Comparison of ENCODE assay signal across 8 cellular contexts in genomic region chr3:160224811-160225180, GRCh38. TPM values are rescaled to one million over a fixed set of nuclear protein-coding genes. Genes with fewer than 3 reads are reported as not detected.
DNase-seq lines count a peak whose midpoint lies in the region; ATAC-seq, FAIRE-seq and TF ChIP-seq lines count a peak whose summit lies in the region.

No MANE protein-coding gene starts in this region.

- H3K9me3 ChIP-seq in HepG2 (ENCODE audit: low read length) (no peaks in the 10 kb centered on the region), testis (no peaks in the 10 kb centered on the region)

- no peaks in the 10 kb centered on the region for H3K36me3 ChIP-seq in HepG2 (replicated peaks in 1 of 2; ENCODE audit: control insufficient read depth in 1 of 2, insufficient read depth in 2 of 2, low read length in 2 of 2)
- H3K36me3 ChIP-seq in testis (ENCODE audit: low read depth, missing control alignments): no peaks in the 10 kb centered on the region

- H3K4me3 ChIP-seq in HepG2 (replicated peaks in 1 of 3; ENCODE audit: insufficient read depth in 1 of 3, low read depth in 2 of 3, low read length in 3 of 3) (peak overlapping the region; percentile 57 to 73 (median 59); a peak in 5 of 6 replicates), testis (peak overlapping the region; percentile 54 to 60)

- POLR2A ChIA-PET in HepG2 (lab: Yijun Ruan, JAX): no interaction called here

- no peaks in the 10 kb centered on the region for H3K9me3 Mint-ChIP-seq in T-helper 2 cell treated with Interferon-gamma antibody and Interleukin-4, amounts not matched to agents 5 μg/mL and 100 μg/mL, for 36 hours
- no peaks in the 10 kb centered on the region for H3K9me3 Mint-ChIP-seq in activated naive CD8-positive, alpha-beta T cell treated with anti-CD3 and anti-CD28 coated beads for 36 hours

- H3K4me3 Mint-ChIP-seq in T-helper 2 cell treated with Interferon-gamma antibody and Interleukin-4, amounts not matched to agents 5 μg/mL and 100 μg/mL, for 36 hours: peak overlapping the region; percentile 79
- peak overlapping the region; percentile 73 for H3K4me3 Mint-ChIP-seq in activated naive CD8-positive, alpha-beta T cell treated with anti-CD3 and anti-CD28 coated beads for 36 hours

- in situ Hi-C loops in HepG2 (cut with HindIII; ENCODE audit: extremely low pct_ligation_motif_present, low pct_unique_long_range_greater_than_20kb): no loop called here

- no peak overlapping the region for H2AFZ ChIP-seq in HepG2 (ENCODE audit: low read length)

- no peaks in the 10 kb centered on the region for H3K36me3 Mint-ChIP-seq in T-helper 2 cell treated with Interferon-gamma antibody and Interleukin-4, amounts not matched to agents 5 μg/mL and 100 μg/mL, for 36 hours (ENCODE audit: low read depth)
- no peaks in the 10 kb centered on the region for H3K36me3 Mint-ChIP-seq in activated naive CD8-positive, alpha-beta T cell treated with anti-CD3 and anti-CD28 coated beads for 36 hours

- CTCF ChIA-PET in HepG2 (lab: Yijun Ruan, JAX; ENCODE audit: low intra/inter-chr PET ratio, low total read pairs): interaction anchor here (1.2 kb wide), 1 partner anchor 189 kb away, joined by 3 read pairs; no protein-coding TSS in a partner anchor

- H3K4me1 Mint-ChIP-seq in T-helper 2 cell treated with Interferon-gamma antibody and Interleukin-4, amounts not matched to agents 5 μg/mL and 100 μg/mL, for 36 hours (ENCODE audit: low read depth): peaks cover 18% of the 10 kb centered on the region
- peaks cover 10% of the 10 kb centered on the region for H3K4me1 Mint-ChIP-seq in activated naive CD8-positive, alpha-beta T cell treated with anti-CD3 and anti-CD28 coated beads for 36 hours

- TF ChIP-seq CTCF in HepG2 (CRISPR knock-in tag; IDR thresholded peaks at IDR 0.05) (no peak), testis (IDR thresholded peaks at IDR 0.05) (no peak)

- TF ChIP-seq POLR2A in HepG2 (IDR thresholded peaks at IDR 0.05; ENCODE audit: insufficient read depth in 1 of 2, low read depth in 2 of 2, low read length in 2 of 2) (no peak), testis (IDR thresholded peaks at IDR 0.05) (no peak)

- peaks cover 8 to 33% of the 10 kb centered on the region in 2 experiments for H3K27me3 ChIP-seq in HepG2 (ENCODE audit: control insufficient read depth in 1 of 2, insufficient read depth in 2 of 2, low read length in 2 of 2)
- H3K27me3 ChIP-seq in testis: no peaks in the 10 kb centered on the region

- no TSS peak for BruUV-seq in HepG2 (replicated peaks; lab: Mats Ljungman, UMichigan)

- H3K9ac ChIP-seq in HepG2 (ENCODE audit: insufficient read depth, low read depth, low read length): no peak overlapping the region

- no peak for FAIRE-seq in HepG2 (lab: Jason Lieb, UNC)

- intact Hi-C loops in HepG2 (cut with micrococcal nuclease; ENCODE audit: unreplicated experiment): loop anchor here (5.0 kb wide), 3 partner anchors 108 to 192 kb away; no protein-coding TSS in a partner anchor
- intact Hi-C loops in testis (cut with DNase I; ENCODE audit: low total_unique reads): no loop called here

- H3K27ac Mint-ChIP-seq in T-helper 2 cell treated with Interferon-gamma antibody and Interleukin-4, amounts not matched to agents 5 μg/mL and 100 μg/mL, for 36 hours: no peak overlapping the region
- no peak overlapping the region for H3K27ac Mint-ChIP-seq in activated naive CD8-positive, alpha-beta T cell treated with anti-CD3 and anti-CD28 coated beads for 36 hours

- no peak for TF ChIP-seq RAD21 in HepG2 (CRISPR knock-in tag; IDR thresholded peaks at IDR 0.05)

- 29% methylated on average over 17 of the region's 17 CpGs for WGBS in HepG2 (ENCODE audit: low lambda C conversion rate)
- WGBS in testis, 2 donors: 8 to 13% methylated on average over 14 to 17 of the region's 17 CpGs

- no peaks in the 10 kb centered on the region for H3K79me2 ChIP-seq in HepG2 (ENCODE audit: insufficient read depth, low read length)

- H3K27ac ChIP-seq in HepG2 (ENCODE audit: extremely low read length, insufficient read depth, low read length) (no peak overlapping the region), testis (no peak overlapping the region)

- no peak for DNase-seq in T-helper 2 cell treated with Interferon-gamma antibody and Interleukin-4, amounts not matched to agents 5 μg/mL and 100 μg/mL, for 36 hours (ENCODE audit: low spot score)
- DNase-seq in T-helper 2 cell: no peak
- no peak for DNase-seq in activated naive CD8-positive, alpha-beta T cell treated with anti-CD3 and anti-CD28 coated beads for 36 hours
- DNase-seq in HepG2 (ENCODE audit: low spot score): no peak
- no peak for DNase-seq in testis
- DNase-seq in D341Med (ENCODE audit: low spot score): no peak
- no peak for DNase-seq in COLO829 (ENCODE audit: low spot score)

- peak overlapping the region; percentile 88 for H3K4me2 ChIP-seq in HepG2 (ENCODE audit: low read depth, low read length)

- TF ChIP-seq EP300 in HepG2 (IDR thresholded peaks at IDR 0.05; ENCODE audit: low read depth in 2 of 2, low read length in 2 of 2) (no peak), HepG2 (CRISPR knock-in tag; IDR thresholded peaks at IDR 0.05; ENCODE audit: borderline replicate concordance) (no peak)

- ATAC-seq in HepG2: no peak
- ATAC-seq in GM21515 (IDR thresholded peaks at IDR 0.05; ENCODE audit: unreplicated experiment): no peak

- H4K20me1 ChIP-seq in HepG2 (ENCODE audit: insufficient read depth, low read length): no peaks in the 10 kb centered on the region

- H3K4me1 ChIP-seq in HepG2 (ENCODE audit: insufficient read depth, low read length): peaks cover 13% of the 10 kb centered on the region
- peaks cover 8% of the 10 kb centered on the region for H3K4me1 ChIP-seq in testis

- H3K27me3 Mint-ChIP-seq in T-helper 2 cell treated with Interferon-gamma antibody and Interleukin-4, amounts not matched to agents 5 μg/mL and 100 μg/mL, for 36 hours (ENCODE audit: low read depth): peaks cover 64% of the 10 kb centered on the region
- peaks cover 64% of the 10 kb centered on the region for H3K27me3 Mint-ChIP-seq in activated naive CD8-positive, alpha-beta T cell treated with anti-CD3 and anti-CD28 coated beads for 36 hours

TF ChIP-seq in HepG2, 621 proteins besides CTCF, POLR2A, EP300 and RAD21:
- TF ChIP-seq MAFF (IDR thresholded peaks at IDR 0.05; ENCODE audit: low read depth, low read length): no peak
- TF ChIP-seq, protein P1, sequence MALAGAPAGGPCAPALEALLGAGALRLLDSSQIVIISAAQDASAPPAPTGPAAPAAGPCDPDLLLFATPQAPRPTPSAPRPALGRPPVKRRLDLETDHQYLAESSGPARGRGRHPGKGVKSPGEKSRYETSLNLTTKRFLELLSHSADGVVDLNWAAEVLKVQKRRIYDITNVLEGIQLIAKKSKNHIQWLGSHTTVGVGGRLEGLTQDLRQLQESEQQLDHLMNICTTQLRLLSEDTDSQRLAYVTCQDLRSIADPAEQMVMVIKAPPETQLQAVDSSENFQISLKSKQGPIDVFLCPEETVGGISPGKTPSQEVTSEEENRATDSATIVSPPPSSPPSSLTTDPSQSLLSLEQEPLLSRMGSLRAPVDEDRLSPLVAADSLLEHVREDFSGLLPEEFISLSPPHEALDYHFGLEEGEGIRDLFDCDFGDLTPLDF (CRISPR knock-in tag; IDR thresholded peaks at IDR 0.05): no peak

RNA-seq across cellular contexts. Expression of gene C3orf80, which starts 0.4 kb away (rescaled TPM):
- total RNA-seq in activated naive CD8-positive, alpha-beta T cell treated with anti-CD3 and anti-CD28 coated beads for 36 hours: not detected
- total RNA-seq in HepG2 (2016; rRNA removed; fragmentation: Illumina TruSeq; extraction: Trizol) (0.04 TPM in 1 of 2 replicates, not detected in the other), testis (1 to 10 TPM in 1 of 2 donors, under 1 TPM in 1; 0.63 to 2.8 TPM)
- not detected in 2 replicates for total RNA-seq in HepG2 (2016; cell fraction: cytosol; rRNA removed; fragmentation: Illumina TruSeq; extraction: Trizol; ENCODE audit: low read depth)
- 0.04 TPM in 1 of 2 replicates, not detected in the other for total RNA-seq in HepG2 (2016; cell fraction: insoluble cytoplasmic fraction; rRNA removed; fragmentation: Illumina TruSeq; extraction: Trizol)
- total RNA-seq in HepG2 (2016; cell fraction: membrane; rRNA removed; fragmentation: Illumina TruSeq; extraction: Trizol): not detected in 2 replicates
- not detected in 2 replicates for total RNA-seq in HepG2 (2016; cell fraction: nucleus; rRNA removed; fragmentation: Illumina TruSeq; extraction: Trizol)
- polyA plus RNA-seq in HepG2 (2011; rRNA removed) (0.03 TPM in 2 replicates), testis (ENCODE audit: insufficient read depth, low read depth, low replicate concordance) (2.0 TPM)
- polyA plus RNA-seq in HepG2 (2011; cell fraction: cytosol; rRNA removed): 0.01 TPM in 2 replicates
- polyA plus RNA-seq in HepG2 (2011; cell fraction: nucleus; rRNA removed): 0.06 TPM in 1 of 2 replicates, not detected in the other
- polyA plus RNA-seq in HepG2 (2012): not detected in 2 replicates
- not detected in 2 replicates for polyA plus RNA-seq in HepG2 (2016; cell fraction: cytosol; fragmentation: Illumina TruSeq; extraction: Trizol; ENCODE audit: low read depth)
- not detected in 2 replicates for polyA plus RNA-seq in HepG2 (2016; cell fraction: insoluble cytoplasmic fraction; fragmentation: Illumina TruSeq; extraction: Trizol; ENCODE audit: low read depth)
- not detected in 2 replicates for polyA plus RNA-seq in HepG2 (2016; cell fraction: membrane; fragmentation: Illumina TruSeq; extraction: Trizol; ENCODE audit: low read depth)
- not detected in 2 replicates for polyA plus RNA-seq in HepG2 (2016; cell fraction: nucleus; fragmentation: Illumina TruSeq; extraction: Trizol; ENCODE audit: insufficient read depth, low read depth)
- not detected in 2 replicates for polyA minus RNA-seq in HepG2 (2011; rRNA and poly(A)+ RNA removed; ENCODE audit: low replicate concordance)
- polyA minus RNA-seq in HepG2 (2011; cell fraction: cytosol; rRNA and poly(A)+ RNA removed): not detected in 2 replicates
- not detected in 2 replicates for polyA minus RNA-seq in HepG2 (2011; cell fraction: nucleus; rRNA and poly(A)+ RNA removed)
